In genomic region chr19:1240925-1241324, GRCh38 we compare ENCODE assay signal across 1 cellular context.
TF ChIP-seq lines count a peak whose summit lies in the region.

No MANE protein-coding gene starts in this region.

TF ChIP-seq in H1, 55 proteins besides CTCF, POLR2A, EP300 and RAD21:
- TF ChIP-seq CBX8 (IDR thresholded peaks at IDR 0.05; ENCODE audit: borderline replicate concordance, low read depth, low read length) (no peak), RNF2 (IDR thresholded peaks at IDR 0.05; ENCODE audit: borderline replicate concordance, low read depth, low read length, missing control alignments, poor library complexity, severe bottlenecking) (no peak), ATF2 (IDR thresholded peaks at IDR 0.05; ENCODE audit: low read length) (no peak), JUN (IDR thresholded peaks at IDR 0.05; ENCODE audit: low read depth, low read length) (no peak), JUND (IDR thresholded peaks at IDR 0.05; ENCODE audit: low read length) (no peak), SUZ12 (IDR thresholded peaks at IDR 0.05; ENCODE audit: low read length) (no peak), SIX5 (IDR thresholded peaks at IDR 0.05; ENCODE audit: low read depth, low read length) (no peak), EZH2 (IDR thresholded peaks at IDR 0.05; ENCODE audit: low read depth, low read length, severe bottlenecking) (no peak), CHD7 (IDR thresholded peaks at IDR 0.05; ENCODE audit: insufficient replicate concordance, low read length) (no peak), SP2 (IDR thresholded peaks at IDR 0.05; ENCODE audit: low read length) (no peak), CTBP2 (IDR thresholded peaks at IDR 0.05; ENCODE audit: borderline replicate concordance, insufficient read depth, insufficient read length, low read length) (no peak)
